ENCODE assay signal across 20 cellular contexts in the genomic region with DNA sequence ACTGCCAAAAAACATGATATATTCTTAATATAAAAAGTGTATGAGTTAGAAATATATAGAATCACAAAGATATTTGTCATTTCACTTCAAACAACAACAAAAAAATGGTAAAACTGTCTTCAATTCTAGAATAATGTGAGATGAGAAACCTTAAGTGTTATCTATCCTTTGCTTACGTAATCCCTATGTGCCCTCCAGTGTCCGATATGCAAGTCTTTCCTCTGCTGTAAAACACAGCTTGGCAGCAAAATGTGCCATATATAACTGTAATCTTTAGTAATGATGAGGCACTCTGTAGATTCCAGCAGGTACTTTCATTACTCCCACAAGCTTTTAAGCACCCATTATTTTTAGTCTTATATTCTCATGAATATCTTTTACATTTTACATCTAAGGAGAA.
DNase-seq lines count a peak whose midpoint lies in the region; ATAC-seq, FAIRE-seq and TF ChIP-seq lines count a peak whose summit lies in the region.
"Had no signal": no experiment of that assay in that cellular context is flagged by ENCODE, and none has a peak within 500 bp of the region (broad histone marks: within the 10 kb centered on the region; RNA-seq: fewer than 3 reads in every experiment).

No MANE protein-coding gene starts in this region.

- intact Hi-C loops in kidney (cut with DNase I), result no loop called here

- no peaks in the 10 kb centered on the region for H4K20me1 ChIP-seq in neural cell (ENCODE audit: insufficient read depth)
- H4K20me1 ChIP-seq: BLaER1 had no signal

- no peaks in the 10 kb centered on the region for H3K9me2 ChIP-seq in neural cell (ENCODE audit: insufficient read depth, low read length)

- no peak for TF ChIP-seq CTCF in neural cell (IDR thresholded peaks at IDR 0.05; ENCODE audit: poor library complexity, severe bottlenecking)
- no peak for TF ChIP-seq CTCF in kidney (IDR thresholded peaks at IDR 0.05; ENCODE audit: borderline replicate concordance, extremely low read depth, insufficient read depth)

- H3K9me3 ChIP-seq in neural cell (ENCODE audit: low read length), result no peaks in the 10 kb centered on the region
- no peaks in the 10 kb centered on the region for H3K9me3 ChIP-seq in kidney (ENCODE audit: control insufficient read depth in 1 of 2, low read length in 2 of 2)
- no peaks in the 10 kb centered on the region for H3K9me3 ChIP-seq in small intestine (ENCODE audit: control insufficient read depth, low read depth)
- H3K9me3 ChIP-seq: BLaER1, Caco-2 had no signal

- no peak overlapping the region for H2AFZ ChIP-seq in neural cell (ENCODE audit: low read depth, low read length)
- H2AFZ ChIP-seq: GM23248 had no signal

- TF ChIP-seq RAD21 in neural cell (conservative IDR thresholded peaks at IDR 0.05), result peak; percentile 29

- DNase-seq in DMS53 treated with DMSO at 0.1 percent for 48 hours (lab: John Stamatoyannopoulos, UW; ENCODE audit: unreplicated experiment) (peak; percentile 2), OCI-M1 (lab: John Stamatoyannopoulos, UW) (peak; percentile 19), left lobe of liver (ENCODE audit: low spot score) (no peak), NCI-H526 treated with DMSO at 0.1 percent for 48 hours (lab: John Stamatoyannopoulos, UW) (no peak), kidney (no peak), small intestine (no peak)
- DNase-seq: Caco-2; CD4-positive, CD25-positive, alpha-beta regulatory T cell; CD8-positive, alpha-beta T cell; DMS153; DMS79 treated with DMSO at 0.1 percent for 48 hours; GF-D8; GM23248; H7; HCEC 1CT had no signal

- H3K27me3 ChIP-seq in neural cell (ENCODE audit: insufficient read depth, low read depth, low read length), result no peaks in the 10 kb centered on the region
- H3K27me3 ChIP-seq in small intestine (ENCODE audit: control insufficient read depth in 2 of 2, insufficient read depth in 2 of 2, low read length in 2 of 2), result no peaks in the 10 kb centered on the region
- H3K27me3 ChIP-seq: BLaER1 had no signal

- H3K4me1 ChIP-seq in kidney (ENCODE audit: control insufficient read depth in 1 of 2, insufficient read depth in 1 of 2, low read depth in 1 of 2, low read length in 2 of 2) (no peaks in the 10 kb centered on the region), small intestine (ENCODE audit: control insufficient read depth in 2 of 2, insufficient read depth in 1 of 2, low read depth in 1 of 2, low read length in 1 of 2) (no peaks in the 10 kb centered on the region)
- H3K4me1 ChIP-seq: BLaER1, Caco-2 had no signal

- H3F3A ChIP-seq in neural cell (ENCODE audit: insufficient read depth, low read length, poor library complexity, severe bottlenecking), result no peaks in the 10 kb centered on the region

- H3K27ac ChIP-seq in neural cell (ENCODE audit: low read length) (no peak overlapping the region), kidney (ENCODE audit: low read depth in 2 of 2, low read length in 2 of 2) (no peak overlapping the region), small intestine (ENCODE audit: low read depth in 1 of 2, low read length in 1 of 2) (no peak overlapping the region)
- H3K27ac ChIP-seq: BLaER1, C4-2B, GM23248 had no signal

- WGBS in small intestine, 3 donors, result 21 to 64% (median 44%) methylated on average over 2 of the region's 2 CpGs

- ATAC-seq in left lobe of liver, result peak; percentile 61
- ATAC-seq: CD8-positive, alpha-beta T cell had no signal

- H3K4me2 ChIP-seq in neural cell (ENCODE audit: low read length), result no peak overlapping the region
- H3K4me2 ChIP-seq: BLaER1 had no signal

- TF ChIP-seq EP300 in neural cell (conservative IDR thresholded peaks at IDR 0.05; ENCODE audit: poor library complexity, severe bottlenecking), result no peak

- H3K9ac ChIP-seq in neural cell (ENCODE audit: low read length) (no peak overlapping the region), kidney (ENCODE audit: low read length in 2 of 2) (no peak overlapping the region)
- H3K9ac ChIP-seq: BLaER1, GM23248 had no signal

- H3K79me2 ChIP-seq in neural cell (replicated peaks; ENCODE audit: insufficient read depth, low read length), result no peaks in the 10 kb centered on the region

- H3K36me3 ChIP-seq in neural cell (ENCODE audit: insufficient read depth, low read length) (no peaks in the 10 kb centered on the region), kidney (ENCODE audit: control insufficient read depth in 1 of 2, insufficient read depth in 2 of 2, low read length in 2 of 2) (no peaks in the 10 kb centered on the region), small intestine (ENCODE audit: control insufficient read depth in 2 of 2, insufficient read depth in 2 of 2, low read length in 2 of 2) (no peaks in the 10 kb centered on the region)
- H3K36me3 ChIP-seq: BLaER1 had no signal

- H3K4me3 ChIP-seq in neural cell (ENCODE audit: low read length) (no peak overlapping the region), kidney (ENCODE audit: low read length in 2 of 2) (no peak overlapping the region), small intestine (ENCODE audit: low read depth in 1 of 2, low read length in 2 of 2) (no peak overlapping the region)
- H3K4me3 ChIP-seq: BLaER1, GM23248 had no signal

- no peak for FAIRE-seq in kidney (lab: Jason Lieb, UNC)
- no peak for FAIRE-seq in small intestine (lab: Jason Lieb, UNC)
- FAIRE-seq: GM12891, H1 had no signal

TF ChIP-seq in neural cell, 6 proteins besides CTCF, POLR2A, EP300 and RAD21:
- TF ChIP-seq EZH2 (IDR thresholded peaks at IDR 0.05; ENCODE audit: borderline replicate concordance, insufficient read depth, low read length, poor library complexity, severe bottlenecking) (no peak), TAF1 (IDR thresholded peaks at IDR 0.05; ENCODE audit: low read depth) (no peak), REST (IDR thresholded peaks at IDR 0.05; ENCODE audit: borderline replicate concordance) (no peak), MXI1 (conservative IDR thresholded peaks at IDR 0.05; ENCODE audit: poor library complexity, severe bottlenecking) (no peak), POLR2AphosphoS5 (IDR thresholded peaks at IDR 0.05) (no peak), SMC3 (conservative IDR thresholded peaks at IDR 0.05; ENCODE audit: poor library complexity) (no peak)

Comparison
In these comparisons a context has a peak if more than half of its experiments do, and no peak if none do; other contexts are left out.
1. DNase-seq: peak in DMS53 treated with DMSO at 0.1 percent for 48 hours (single experiment) and OCI-M1 (single experiment); none in left lobe of liver (single experiment), NCI-H526 treated with DMSO at 0.1 percent for 48 hours (single experiment), kidney (single experiment) and small intestine (single experiment).